In the genomic region with DNA sequence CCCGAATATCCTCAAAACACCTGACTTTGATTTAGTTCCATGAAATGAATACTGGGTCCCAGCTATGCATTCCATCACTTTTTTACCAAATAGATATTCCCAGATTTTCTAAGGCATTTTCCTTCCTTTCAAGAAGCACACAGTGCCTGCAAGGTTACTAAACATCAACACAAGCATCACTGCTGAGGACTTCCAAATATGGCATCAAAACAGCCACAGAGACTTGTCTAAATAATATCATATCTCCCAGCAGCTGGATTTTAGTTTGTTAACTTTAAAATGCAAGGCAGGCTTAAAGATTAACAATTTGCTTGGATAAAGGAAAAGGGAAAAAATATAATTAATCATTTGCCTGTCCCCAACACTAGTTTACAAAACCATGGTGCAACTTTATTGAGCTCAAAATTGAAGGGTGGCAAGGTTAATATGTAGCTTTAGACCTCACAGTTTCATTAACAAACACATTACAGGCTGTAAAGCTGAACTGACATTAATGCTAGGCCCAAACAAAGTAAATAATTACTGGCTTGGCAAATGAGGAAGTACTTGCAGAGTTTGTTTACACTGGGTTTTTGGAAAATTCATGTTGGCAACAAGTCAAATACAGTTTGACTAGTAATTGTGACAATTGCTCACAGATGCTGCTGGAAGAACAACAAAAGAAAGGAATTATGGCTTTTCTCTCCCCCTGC, we compare ENCODE assay signal across 12 cellular contexts.
DNase-seq lines count a peak whose midpoint lies in the region; ATAC-seq, FAIRE-seq and TF ChIP-seq lines count a peak whose summit lies in the region.
"Had no signal": no experiment of that assay in that cellular context is flagged by ENCODE, and none has a peak within 500 bp of the region (broad histone marks: within the 10 kb centered on the region; RNA-seq: fewer than 3 reads in every experiment).

No MANE protein-coding gene starts in this region.

- H3K9me3 Mint-ChIP-seq in astrocyte (ENCODE audit: unreplicated experiment): no peaks in the 10 kb centered on the region
- H3K9me3 Mint-ChIP-seq: activated T-helper 17 cell treated with anti-CD3 and anti-CD28 coated beads, Interleukin-2, amount 50 U/mL, for 72 hours had no signal

- H4K20me1 ChIP-seq in astrocyte (ENCODE audit: insufficient read depth, low read length): no peaks in the 10 kb centered on the region

- peak; percentile 64 for DNase-seq in Caki2 (ENCODE audit: low read depth)
- DNase-seq in NCI-H128 (lab: John Stamatoyannopoulos, UW; ENCODE audit: unreplicated experiment): peak; percentile 61
- DNase-seq in astrocyte (ENCODE audit: low read depth): peak; percentile 12
- no peak for DNase-seq in right lobe of liver
- no peak for DNase-seq in GM19240 (ENCODE audit: insufficient read length, low spot score)
- DNase-seq: CD8-positive, alpha-beta memory T cell; stimulated activated CD4-positive, alpha-beta T cell treated with anti-CD3 and anti-CD28 coated beads, Interleukin-4, amount 100 ng/mL, for 4 hours; T-helper 1 cell had no signal

- H3K4me3 ChIP-seq in astrocyte (ENCODE audit: insufficient read depth, low read depth, low read length) (no peak overlapping the region), right lobe of liver (no peak overlapping the region)

- ATAC-seq in right lobe of liver: peak; percentile 91 to 98 (median 94)
- no peak for ATAC-seq in GM21786 (IDR thresholded peaks at IDR 0.05; ENCODE audit: unreplicated experiment)
- no peak for ATAC-seq in GM18909 (IDR thresholded peaks at IDR 0.05; ENCODE audit: poor library complexity, unreplicated experiment)
- no peak for ATAC-seq in GM21717 (IDR thresholded peaks at IDR 0.05; ENCODE audit: unreplicated experiment)
- ATAC-seq: activated T-helper 17 cell treated with anti-CD3 and anti-CD28 coated beads, Interleukin-2, amount 50 U/mL, for 72 hours had no signal

- H3K4me1 Mint-ChIP-seq in astrocyte (ENCODE audit: low read depth, unreplicated experiment): no peaks in the 10 kb centered on the region
- H3K4me1 Mint-ChIP-seq: activated T-helper 17 cell treated with anti-CD3 and anti-CD28 coated beads, Interleukin-2, amount 50 U/mL, for 72 hours; CD8-positive, alpha-beta memory T cell had no signal

- no peaks in the 10 kb centered on the region for H3K9me3 ChIP-seq in astrocyte (ENCODE audit: insufficient read depth, low read depth, low read length)
- no peaks in the 10 kb centered on the region for H3K9me3 ChIP-seq in right lobe of liver

- in situ Hi-C loops in Caki2 (cut with HindIII; ENCODE audit: low pct_unique_long_range_greater_than_20kb, low sequenced_read_pairs): no loop called here

- H3K4me3 Mint-ChIP-seq in astrocyte (ENCODE audit: unreplicated experiment): no peak overlapping the region
- H3K4me3 Mint-ChIP-seq: activated T-helper 17 cell treated with anti-CD3 and anti-CD28 coated beads, Interleukin-2, amount 50 U/mL, for 72 hours; CD8-positive, alpha-beta memory T cell had no signal

- H3K27ac Mint-ChIP-seq in astrocyte (ENCODE audit: unreplicated experiment): no peak overlapping the region
- H3K27ac Mint-ChIP-seq: activated T-helper 17 cell treated with anti-CD3 and anti-CD28 coated beads, Interleukin-2, amount 50 U/mL, for 72 hours; CD8-positive, alpha-beta memory T cell had no signal

- no peak for TF ChIP-seq POLR2A in right lobe of liver (IDR thresholded peaks at IDR 0.05)

- no peaks in the 10 kb centered on the region for H3K36me3 ChIP-seq in astrocyte (ENCODE audit: insufficient read depth, low read length)
- no peaks in the 10 kb centered on the region for H3K36me3 ChIP-seq in right lobe of liver

- no peak for TF ChIP-seq CTCF in astrocyte (IDR thresholded peaks at IDR 0.05; ENCODE audit: insufficient read depth, low read depth, low read length)
- TF ChIP-seq CTCF in right lobe of liver (IDR thresholded peaks at IDR 0.05): peak in 1 of 4 donors; percentile 13

- H3K36me3 Mint-ChIP-seq in astrocyte (ENCODE audit: low read depth, unreplicated experiment): no peaks in the 10 kb centered on the region
- H3K36me3 Mint-ChIP-seq: CD8-positive, alpha-beta memory T cell had no signal

- H3K27me3 Mint-ChIP-seq in astrocyte (ENCODE audit: low read depth, unreplicated experiment): no peaks in the 10 kb centered on the region
- H3K27me3 Mint-ChIP-seq: activated T-helper 17 cell treated with anti-CD3 and anti-CD28 coated beads, Interleukin-2, amount 50 U/mL, for 72 hours had no signal

- intact Hi-C loops in right lobe of liver (cut with DNase I): no loop called here

- H3K27me3 ChIP-seq in astrocyte (ENCODE audit: insufficient read depth, low read length): no peaks in the 10 kb centered on the region
- no peaks in the 10 kb centered on the region for H3K27me3 ChIP-seq in right lobe of liver

- H3K27ac ChIP-seq in astrocyte (ENCODE audit: low read depth, low read length) (no peak overlapping the region), right lobe of liver (peak overlapping the region; percentile 22 to 58 (median 45))

- 37% methylated on average over 1 of the region's 1 CpG for WGBS in right lobe of liver (ENCODE audit: insufficient coverage, low coverage, low lambda C conversion rate, missing lambda C conversion rate)

- no peak overlapping the region for H3K9ac ChIP-seq in astrocyte (ENCODE audit: low read length)

- H3K4me1 ChIP-seq in astrocyte (ENCODE audit: insufficient read depth, low read length): no peaks in the 10 kb centered on the region
- peaks cover 0 to 29% (median 14%) of the 10 kb centered on the region in 4 donors for H3K4me1 ChIP-seq in right lobe of liver

- H3K4me2 ChIP-seq in astrocyte (ENCODE audit: low read length): no peak overlapping the region

- no peak for FAIRE-seq in astrocyte (lab: Jason Lieb, UNC)

- H2AFZ ChIP-seq in astrocyte (ENCODE audit: low read depth, low read length): no peak overlapping the region

- no peaks in the 10 kb centered on the region for H3K79me2 ChIP-seq in astrocyte (ENCODE audit: insufficient read depth, low read length)

Comparison
In these comparisons a context has a peak if more than half of its experiments do, and no peak if none do; other contexts are left out.
1. DNase-seq: peak in Caki2 (single experiment), NCI-H128 (single experiment) and astrocyte (single experiment); none in right lobe of liver (0 of 3) and GM19240 (single experiment).
2. ATAC-seq: peak in right lobe of liver (4 of 4); none in GM21786 (single experiment), GM18909 (single experiment) and GM21717 (single experiment).